ENCODE assay signal across 8 cellular contexts in the genomic region with DNA sequence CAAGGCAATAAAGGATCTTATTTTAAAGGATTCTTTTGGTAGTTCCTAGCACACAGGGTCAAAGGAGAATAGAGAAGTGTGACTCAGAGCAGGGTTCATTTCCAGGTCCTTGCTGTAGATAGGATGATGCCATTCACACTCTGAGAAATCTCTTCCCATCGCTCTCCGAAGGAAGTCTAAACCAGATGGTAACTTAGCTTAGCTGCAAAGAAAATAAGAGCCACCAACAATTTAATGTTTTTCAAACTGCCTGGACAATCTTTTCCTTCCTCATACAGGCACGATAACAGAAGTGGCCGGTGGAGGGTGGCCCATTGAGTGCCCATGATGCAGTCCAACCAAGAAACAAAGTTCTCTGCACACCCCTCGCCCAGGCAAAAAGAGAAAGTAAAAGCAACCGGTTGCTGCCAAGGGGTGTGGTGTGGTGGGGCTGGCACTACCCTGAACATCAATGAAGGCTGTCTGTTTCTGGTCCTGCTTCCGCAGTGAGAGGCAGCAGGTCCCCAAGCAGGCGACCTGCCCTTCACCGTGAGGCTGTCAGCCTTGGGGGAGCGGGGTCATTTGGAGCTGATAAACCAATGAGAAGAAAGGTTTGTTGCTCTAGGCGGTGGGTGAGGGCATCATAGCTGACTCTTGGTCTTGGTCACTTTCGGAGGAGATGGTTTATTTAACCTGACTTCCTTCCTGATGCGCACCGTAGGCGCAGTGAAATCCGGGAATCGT. TPM values are rescaled to one million over a fixed set of nuclear protein-coding genes. Genes with fewer than 3 reads are reported as not detected.
DNase-seq lines count a peak whose midpoint lies in the region; ATAC-seq, FAIRE-seq and TF ChIP-seq lines count a peak whose summit lies in the region.

No MANE protein-coding gene starts in this region.

- H3K4me1 ChIP-seq in OCI-LY7 (ENCODE audit: insufficient read depth, low read length, poor library complexity, severe bottlenecking) = no peaks in the 10 kb centered on the region
- peaks cover 14% of the 10 kb centered on the region for H3K4me1 ChIP-seq in PC-3 (ENCODE audit: insufficient read depth, low read length)

- H3K27me3 ChIP-seq in PC-3 (ENCODE audit: low read length) = no peaks in the 10 kb centered on the region

- FAIRE-seq in GM12892 (lab: Jason Lieb, UNC) = no peak

- CTCF ChIA-PET in OCI-LY7 (lab: Charles Lee; ENCODE audit: unreplicated experiment) = no interaction called here
- CTCF ChIA-PET in PC-3 (lab: Charles Lee) = no interaction called here

- H3K27ac ChIP-seq in OCI-LY7 (ENCODE audit: low read depth, low read length, poor library complexity, severe bottlenecking) = no peak overlapping the region
- H3K27ac ChIP-seq in PC-3 (ENCODE audit: low read length) = no peak overlapping the region

- H3K9ac ChIP-seq in PC-3 (ENCODE audit: low read length) = no peak overlapping the region

- intact Hi-C loops in OCI-LY7 (cut with micrococcal nuclease; ENCODE audit: unreplicated experiment) = no loop called here
- intact Hi-C loops in PC-3 (cut with micrococcal nuclease) = no loop called here

- H3K27ac Mint-ChIP-seq in activated naive CD8-positive, alpha-beta T cell treated with anti-CD3 and anti-CD28 coated beads for 36 hours = peak overlapping the region; percentile 96

- peaks cover 15% of the 10 kb centered on the region for H3K36me3 Mint-ChIP-seq in activated naive CD8-positive, alpha-beta T cell treated with anti-CD3 and anti-CD28 coated beads for 36 hours

- no peaks in the 10 kb centered on the region for H3K79me2 ChIP-seq in OCI-LY7 (ENCODE audit: insufficient read depth, low read depth, low read length)
- no peaks in the 10 kb centered on the region for H3K79me2 ChIP-seq in PC-3 (ENCODE audit: low read length)

- POLR2A ChIA-PET in OCI-LY7 (lab: Charles Lee) = interaction anchor here (0.5 kb wide), 1 partner anchor 804 kb away, joined by 4 read pairs; no protein-coding TSS in a partner anchor
- POLR2A ChIA-PET in PC-3 (lab: Charles Lee; ENCODE audit: unreplicated experiment) = no interaction called here

- H3K4me3 ChIP-seq in OCI-LY7 (ENCODE audit: low read depth, low read length, poor library complexity, severe bottlenecking) = no peak overlapping the region
- H3K4me3 ChIP-seq in PC-3 (ENCODE audit: low read length) = no peak overlapping the region

- H3K9me2 ChIP-seq in OCI-LY7 (ENCODE audit: insufficient read depth, low read length) (no peaks in the 10 kb centered on the region), PC-3 (replicated peaks; ENCODE audit: low read length) (no peaks in the 10 kb centered on the region)

- no peak overlapping the region for H2AFZ ChIP-seq in OCI-LY7 (ENCODE audit: low read length)
- no peak overlapping the region for H2AFZ ChIP-seq in PC-3 (ENCODE audit: low read length)

- BruUV-seq in OCI-LY7 (replicated peaks; lab: Mats Ljungman, UMichigan) (no TSS peak), PC-3 (replicated peaks; lab: Mats Ljungman, UMichigan) (no TSS peak)

- peak overlapping the region; percentile 99 for H3K4me3 Mint-ChIP-seq in activated naive CD8-positive, alpha-beta T cell treated with anti-CD3 and anti-CD28 coated beads for 36 hours

- H3K9me3 Mint-ChIP-seq in activated naive CD8-positive, alpha-beta T cell treated with anti-CD3 and anti-CD28 coated beads for 36 hours = no peaks in the 10 kb centered on the region

- TF ChIP-seq POLR2A in GM12892 (IDR thresholded peaks at IDR 0.05; ENCODE audit: low read depth, low read length) = peak; percentile 69

- no peaks in the 10 kb centered on the region for H3K27me3 Mint-ChIP-seq in activated naive CD8-positive, alpha-beta T cell treated with anti-CD3 and anti-CD28 coated beads for 36 hours

- H3F3A ChIP-seq in PC-3 (ENCODE audit: low read length, unreplicated experiment) = peaks cover 6% of the 10 kb centered on the region

- H3K36me3 ChIP-seq in OCI-LY7 (ENCODE audit: insufficient read depth, low read length) (no peaks in the 10 kb centered on the region), PC-3 (ENCODE audit: low read depth, low read length) (no peaks in the 10 kb centered on the region)

- ATAC-seq in HG02610 (IDR thresholded peaks at IDR 0.05; ENCODE audit: unreplicated experiment) (peak; percentile 22), PC-3 (no peak)

- H3K9me3 ChIP-seq in OCI-LY7 (ENCODE audit: low read length) (no peaks in the 10 kb centered on the region), PC-3 (ENCODE audit: low read length) (no peaks in the 10 kb centered on the region)

- H4K20me1 ChIP-seq in OCI-LY7 (ENCODE audit: insufficient read depth, low read length) = no peaks in the 10 kb centered on the region
- H4K20me1 ChIP-seq in PC-3 (ENCODE audit: low read length) = no peaks in the 10 kb centered on the region

- peaks cover 45% of the 10 kb centered on the region for H3K4me1 Mint-ChIP-seq in activated naive CD8-positive, alpha-beta T cell treated with anti-CD3 and anti-CD28 coated beads for 36 hours

- TF ChIP-seq CTCF in OCI-LY7 (conservative IDR thresholded peaks at IDR 0.05; ENCODE audit: low read length) (no peak), PC-3 (conservative IDR thresholded peaks at IDR 0.05; ENCODE audit: low read depth, low read length) (no peak)

- peak; percentile 23 for DNase-seq in GM12892 (ENCODE audit: insufficient read length)
- no peak for DNase-seq in OCI-LY7 (ENCODE audit: low spot score)
- DNase-seq in activated naive CD8-positive, alpha-beta T cell treated with anti-CD3 and anti-CD28 coated beads for 36 hours = peak; percentile 63
- peak; percentile 43 for DNase-seq in kidney tubule cell (ENCODE audit: low spot score)
- DNase-seq in stimulated activated CD4-positive, alpha-beta T cell treated with anti-CD3 and anti-CD28 coated beads, TNF-alpha, amount 100 ng/mL, for 24 hours (ENCODE audit: low read depth in 3 of 3) = peak; percentile 25 to 38 (median 33)
- no peak for DNase-seq in PC-3
- DNase-seq in NCI-H146 (lab: John Stamatoyannopoulos, UW) = no peak

- H3K4me2 ChIP-seq in OCI-LY7 (ENCODE audit: low read length) = peak overlapping the region; percentile 32; the same call in 1 of the 2 replicates
- no peak overlapping the region for H3K4me2 ChIP-seq in PC-3 (ENCODE audit: low read length)

RNA-seq across cellular contexts. Expression of a gene that starts 1.0 kb away (rescaled TPM):
- polyA plus RNA-seq in GM12892 (2012; ENCODE audit: missing spikeins) = 105 TPM
- total RNA-seq in OCI-LY7 (2014; rRNA removed; shearing (Covaris generic)) = not detected in 2 replicates
- total RNA-seq in OCI-LY7 (2022) (not detected in 2 replicates), PC-3 (2014; rRNA removed) (not detected in 2 replicates)
- total RNA-seq in activated naive CD8-positive, alpha-beta T cell treated with anti-CD3 and anti-CD28 coated beads for 36 hours = 10 to 100 TPM; 22.2 to 24.0 TPM

Comparison
In these comparisons a context has a peak if more than half of its experiments do, and no peak if none do; other contexts are left out.
1. DNase-seq: peak in GM12892 (single experiment), activated naive CD8-positive, alpha-beta T cell treated with anti-CD3 and anti-CD28 coated beads for 36 hours (single experiment), kidney tubule cell (single experiment) and stimulated activated CD4-positive, alpha-beta T cell treated with anti-CD3 and anti-CD28 coated beads, TNF-alpha, amount 100 ng/mL, for 24 hours (3 of 3); none in OCI-LY7 (single experiment), PC-3 (single experiment) and NCI-H146 (single experiment).
2. RNA of a gene that starts 1.0 kb away (total RNA-seq): 22.2 to 24.0 TPM in activated naive CD8-positive, alpha-beta T cell treated with anti-CD3 and anti-CD28 coated beads for 36 hours; not detected in OCI-LY7 and not detected in PC-3; every median in the first group is over 10 times any median in the second.